Comparison of ENCODE assay signal across 10 cellular contexts in the genomic region with DNA sequence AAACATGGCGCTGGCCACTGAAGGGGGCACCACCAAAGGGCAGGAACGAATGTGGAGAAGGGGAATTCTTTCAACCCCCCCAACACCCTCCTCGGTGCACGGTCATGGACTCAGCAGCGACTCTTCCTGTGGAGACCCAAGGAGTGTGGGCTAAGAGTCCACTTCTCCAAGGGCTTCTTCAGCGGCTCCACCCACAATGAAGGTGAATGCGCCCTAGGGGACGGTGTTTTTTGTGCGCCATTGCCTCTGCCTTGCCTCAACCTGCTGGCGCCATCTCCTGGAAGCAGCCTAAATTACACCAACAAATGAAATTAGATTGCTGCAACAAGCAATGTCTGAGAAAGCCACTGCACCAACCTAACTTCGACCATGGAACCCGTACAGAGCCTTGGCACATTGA.
DNase-seq lines count a peak whose midpoint lies in the region; ATAC-seq and TF ChIP-seq lines count a peak whose summit lies in the region.
"Had no signal": no experiment of that assay in that cellular context is flagged by ENCODE, and none has a peak within 500 bp of the region (broad histone marks: within the 10 kb centered on the region; RNA-seq: fewer than 3 reads in every experiment).

No MANE protein-coding gene starts in this region.

- no peaks in the 10 kb centered on the region for H3K36me3 ChIP-seq in SU-DHL-6 (ENCODE audit: low read length)
- H3K36me3 ChIP-seq: ascending aorta had no signal

- H3K27ac ChIP-seq in SU-DHL-6 (ENCODE audit: low read depth, low read length), result no peak overlapping the region
- H3K27ac ChIP-seq: ascending aorta had no signal

- H2AFZ ChIP-seq in SU-DHL-6 (ENCODE audit: low read depth, low read length, severe bottlenecking), result no peak overlapping the region

- H3K4me3 ChIP-seq in SU-DHL-6 (ENCODE audit: insufficient read depth, low read length, poor library complexity, severe bottlenecking), result no peak overlapping the region
- H3K4me3 ChIP-seq: ascending aorta had no signal

- no peak overlapping the region for H3K4me2 ChIP-seq in SU-DHL-6 (ENCODE audit: low read depth, low read length, poor library complexity, severe bottlenecking)

- no peak overlapping the region for H3K9ac ChIP-seq in SU-DHL-6 (ENCODE audit: low read length)

- no peaks in the 10 kb centered on the region for H3K79me2 ChIP-seq in SU-DHL-6 (ENCODE audit: insufficient read depth, low read length)

- H4K20me1 ChIP-seq in SU-DHL-6 (ENCODE audit: low read depth, low read length), result no peaks in the 10 kb centered on the region

- TF ChIP-seq CTCF in SU-DHL-6 (IDR thresholded peaks at IDR 0.05; ENCODE audit: insufficient read depth, low read length, poor library complexity, severe bottlenecking), result peak; percentile 12

- no peak for ATAC-seq in GM21423 (IDR thresholded peaks at IDR 0.05; ENCODE audit: unreplicated experiment)
- no peak for ATAC-seq in HG03095 (IDR thresholded peaks at IDR 0.05; ENCODE audit: unreplicated experiment)
- ATAC-seq: naive thymus-derived CD4-positive, alpha-beta T cell had no signal

- DNase-seq in DMS153 treated with DMSO at 0.1 percent for 48 hours (lab: John Stamatoyannopoulos, UW; ENCODE audit: unreplicated experiment) (peak; percentile 0), DMS153 (lab: John Stamatoyannopoulos, UW) (no peak), HPDE6-E6E7 (ENCODE audit: extremely low spot score) (peak; percentile 34), iPS-NIHi7 (ENCODE audit: extremely low spot score) (peak; percentile 79), epidermal melanocyte (ENCODE audit: insufficient read length, low spot score) (no peak)
- DNase-seq: naive thymus-derived CD4-positive, alpha-beta T cell had no signal

- no peaks in the 10 kb centered on the region for H3K9me2 ChIP-seq in SU-DHL-6 (replicated peaks; ENCODE audit: insufficient read depth, low read length)

- no peaks in the 10 kb centered on the region for H3K27me3 ChIP-seq in SU-DHL-6 (ENCODE audit: low read length)
- H3K27me3 ChIP-seq: ascending aorta had no signal

- no peaks in the 10 kb centered on the region for H3F3A ChIP-seq in SU-DHL-6 (ENCODE audit: insufficient read depth)

- no peaks in the 10 kb centered on the region for H3K9me3 ChIP-seq in SU-DHL-6 (ENCODE audit: insufficient read depth, low read length)
- H3K9me3 ChIP-seq: ascending aorta had no signal

Comparison
In these comparisons a context has a peak if more than half of its experiments do, and no peak if none do; other contexts are left out.
1. DNase-seq: peak in DMS153 treated with DMSO at 0.1 percent for 48 hours (single experiment), HPDE6-E6E7 (single experiment) and iPS-NIHi7 (single experiment); none in DMS153 (single experiment) and epidermal melanocyte (single experiment).